Comparison of ENCODE assay signal across 8 cellular contexts in genomic region chr4:38523524-38524448, GRCh38.
DNase-seq lines count a peak whose midpoint lies in the region; ATAC-seq, FAIRE-seq and TF ChIP-seq lines count a peak whose summit lies in the region.

No MANE protein-coding gene starts in this region.

- H3K4me3 ChIP-seq in GM06990 (replicated peaks; ENCODE audit: low read depth, low read length), result no peak overlapping the region
- no peak overlapping the region for H3K4me3 ChIP-seq in pancreas

- H3K9me3 ChIP-seq in pancreas, result no peaks in the 10 kb centered on the region

- no peaks in the 10 kb centered on the region for H3K4me1 ChIP-seq in pancreas

- H3K9me3 Mint-ChIP-seq in IgD-negative memory B cell (no peaks in the 10 kb centered on the region), type B pancreatic cell (peaks cover 10% of the 10 kb centered on the region)
- H3K9me3 Mint-ChIP-seq in activated T-cell treated with anti-CD3 and anti-CD28 coated beads, Interleukin-2, amount 50 U/mL, for 24 hours, result no peaks in the 10 kb centered on the region

- peak overlapping the region in 1 of 4 donors; percentile 12 for H3K27ac ChIP-seq in pancreas

- WGBS in pancreas, 2 donors, result 76 to 79% methylated on average over 16 of the region's 16 CpGs

- H3K27me3 Mint-ChIP-seq in IgD-negative memory B cell (peaks cover 7% of the 10 kb centered on the region), type B pancreatic cell (no peaks in the 10 kb centered on the region)
- H3K27me3 Mint-ChIP-seq in activated T-cell treated with anti-CD3 and anti-CD28 coated beads, Interleukin-2, amount 50 U/mL, for 24 hours, result no peaks in the 10 kb centered on the region

- H3K4me3 Mint-ChIP-seq in IgD-negative memory B cell, result peak overlapping the region; percentile 6 to 90 (median 68)
- peak overlapping the region; percentile 59 for H3K4me3 Mint-ChIP-seq in activated T-cell treated with anti-CD3 and anti-CD28 coated beads, Interleukin-2, amount 50 U/mL, for 24 hours
- no peak overlapping the region for H3K4me3 Mint-ChIP-seq in type B pancreatic cell

- H3K36me3 ChIP-seq in GM06990 (ENCODE audit: control insufficient read depth, insufficient read depth, low read length) (no peaks in the 10 kb centered on the region), pancreas (no peaks in the 10 kb centered on the region)

- FAIRE-seq in pancreas (lab: Jason Lieb, UNC), result no peak

- H3K4me1 Mint-ChIP-seq in IgD-negative memory B cell, result peaks cover 7 to 12% (median 8%) of the 10 kb centered on the region in 3 donors
- peaks cover 28% of the 10 kb centered on the region for H3K4me1 Mint-ChIP-seq in activated T-cell treated with anti-CD3 and anti-CD28 coated beads, Interleukin-2, amount 50 U/mL, for 24 hours (ENCODE audit: low read depth)
- no peaks in the 10 kb centered on the region for H3K4me1 Mint-ChIP-seq in type B pancreatic cell (ENCODE audit: unreplicated experiment)

- peak; percentile 74 for DNase-seq in GM06990 (ENCODE audit: extremely low read depth, insufficient read length)
- peak; percentile 60 for DNase-seq in activated T-cell treated with anti-CD3 and anti-CD28 coated beads, Interleukin-2, amount 50 U/mL, for 24 hours
- DNase-seq in pancreas, result no peak
- DNase-seq in nucleus accumbens (lab: John Stamatoyannopoulos, UW), result no peak
- no peak for DNase-seq in type B pancreatic cell (ENCODE audit: extremely low spot score, unreplicated experiment)
- no peak for DNase-seq in glomerular visceral epithelial cell (ENCODE audit: extremely low spot score)

- no peak for TF ChIP-seq CTCF in GM06990 (IDR thresholded peaks at IDR 0.05; ENCODE audit: insufficient read depth, low read length, poor library complexity, severe bottlenecking)
- no peak for TF ChIP-seq CTCF in pancreas (IDR thresholded peaks at IDR 0.05)
- no peak for TF ChIP-seq CTCF in type B pancreatic cell (conservative IDR thresholded peaks at IDR 0.05)

- H3K36me3 Mint-ChIP-seq in IgD-negative memory B cell, result no peaks in the 10 kb centered on the region
- peaks cover 7% of the 10 kb centered on the region for H3K36me3 Mint-ChIP-seq in activated T-cell treated with anti-CD3 and anti-CD28 coated beads, Interleukin-2, amount 50 U/mL, for 24 hours (ENCODE audit: low read depth)
- H3K36me3 Mint-ChIP-seq in type B pancreatic cell, result peaks cover 3% of the 10 kb centered on the region

- no peaks in the 10 kb centered on the region for H3K27me3 ChIP-seq in GM06990 (replicated peaks; ENCODE audit: control insufficient read depth, insufficient read depth, low read length)
- H3K27me3 ChIP-seq in pancreas, result no peaks in the 10 kb centered on the region

- intact Hi-C loops in pancreas (cut with DNase I), result no loop called here

- H3K27ac Mint-ChIP-seq in IgD-negative memory B cell, result no peak overlapping the region
- peak overlapping the region; percentile 66 for H3K27ac Mint-ChIP-seq in activated T-cell treated with anti-CD3 and anti-CD28 coated beads, Interleukin-2, amount 50 U/mL, for 24 hours
- H3K27ac Mint-ChIP-seq in type B pancreatic cell, result no peak overlapping the region

- ATAC-seq in GM21515 (IDR thresholded peaks at IDR 0.05; ENCODE audit: unreplicated experiment) (peak; percentile 96), pancreas (peak in 3 of 4 donors; percentile 34 to 67 (median 64))

Comparison
In these comparisons a context has a peak if more than half of its experiments do, and no peak if none do; other contexts are left out.
1. DNase-seq: peak in GM06990 (single experiment) and activated T-cell treated with anti-CD3 and anti-CD28 coated beads, Interleukin-2, amount 50 U/mL, for 24 hours (single experiment); none in pancreas (0 of 6), nucleus accumbens (0 of 56), type B pancreatic cell (single experiment) and glomerular visceral epithelial cell (single experiment).